In the genomic region with DNA sequence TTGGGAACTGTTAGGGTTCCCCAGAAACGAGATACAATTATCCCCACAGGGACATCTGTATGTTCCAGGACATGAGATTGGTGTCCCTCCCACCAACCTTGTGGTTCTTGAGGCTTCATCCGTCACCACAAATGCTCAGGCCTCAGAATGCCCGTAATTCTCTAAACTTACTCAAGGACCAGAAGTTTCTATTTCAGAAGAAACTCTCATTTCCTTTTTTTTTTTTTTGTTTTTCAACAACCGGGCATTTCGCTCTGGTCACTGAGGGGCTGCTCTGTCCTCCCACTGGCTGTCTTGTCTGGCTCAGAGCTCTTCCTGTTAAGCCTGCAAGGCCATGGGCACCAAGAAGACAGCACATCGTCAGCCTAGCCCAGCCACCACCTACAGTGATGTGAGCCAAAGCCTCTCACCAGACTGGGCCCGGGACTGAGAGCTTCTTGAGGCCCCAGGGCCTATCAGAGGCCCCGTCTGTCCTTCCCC, we compare ENCODE assay signal across 1 cellular context.
TF ChIP-seq lines count a peak whose summit lies in the region.

No MANE protein-coding gene starts in this region.

TF ChIP-seq in HepG2, 621 proteins besides CTCF, POLR2A, EP300 and RAD21 (continued from another document):
- TF ChIP-seq, protein P1, sequence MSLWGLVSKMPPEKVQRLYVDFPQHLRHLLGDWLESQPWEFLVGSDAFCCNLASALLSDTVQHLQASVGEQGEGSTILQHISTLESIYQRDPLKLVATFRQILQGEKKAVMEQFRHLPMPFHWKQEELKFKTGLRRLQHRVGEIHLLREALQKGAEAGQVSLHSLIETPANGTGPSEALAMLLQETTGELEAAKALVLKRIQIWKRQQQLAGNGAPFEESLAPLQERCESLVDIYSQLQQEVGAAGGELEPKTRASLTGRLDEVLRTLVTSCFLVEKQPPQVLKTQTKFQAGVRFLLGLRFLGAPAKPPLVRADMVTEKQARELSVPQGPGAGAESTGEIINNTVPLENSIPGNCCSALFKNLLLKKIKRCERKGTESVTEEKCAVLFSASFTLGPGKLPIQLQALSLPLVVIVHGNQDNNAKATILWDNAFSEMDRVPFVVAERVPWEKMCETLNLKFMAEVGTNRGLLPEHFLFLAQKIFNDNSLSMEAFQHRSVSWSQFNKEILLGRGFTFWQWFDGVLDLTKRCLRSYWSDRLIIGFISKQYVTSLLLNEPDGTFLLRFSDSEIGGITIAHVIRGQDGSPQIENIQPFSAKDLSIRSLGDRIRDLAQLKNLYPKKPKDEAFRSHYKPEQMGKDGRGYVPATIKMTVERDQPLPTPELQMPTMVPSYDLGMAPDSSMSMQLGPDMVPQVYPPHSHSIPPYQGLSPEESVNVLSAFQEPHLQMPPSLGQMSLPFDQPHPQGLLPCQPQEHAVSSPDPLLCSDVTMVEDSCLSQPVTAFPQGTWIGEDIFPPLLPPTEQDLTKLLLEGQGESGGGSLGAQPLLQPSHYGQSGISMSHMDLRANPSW (CRISPR knock-in tag; IDR thresholded peaks at IDR 0.05; ENCODE audit: borderline replicate concordance), result no peak
